27 cellular contexts compared by ENCODE assay signal in the genomic region with DNA sequence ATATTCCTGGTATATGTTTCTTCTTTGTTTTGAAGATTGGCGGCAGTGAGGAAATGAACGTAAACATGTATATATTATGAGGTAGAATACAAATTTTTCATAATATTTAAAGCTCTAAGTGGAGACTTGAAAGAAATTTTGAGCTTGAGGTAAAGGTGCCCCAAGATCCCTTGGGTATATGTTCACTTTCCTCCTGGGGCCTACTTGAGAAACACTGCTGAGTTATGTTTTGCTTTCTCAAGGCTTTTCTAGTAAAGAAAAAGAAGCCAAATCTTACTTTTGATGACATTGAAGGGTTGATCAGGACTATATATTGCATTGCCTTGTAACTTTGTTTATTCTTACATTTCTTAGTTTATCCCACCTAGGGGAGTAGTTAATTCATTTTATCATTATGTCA. TPM values are rescaled to one million over a fixed set of nuclear protein-coding genes. Genes with fewer than 3 reads are reported as not detected.
DNase-seq lines count a peak whose midpoint lies in the region; ATAC-seq, FAIRE-seq and TF ChIP-seq lines count a peak whose summit lies in the region.
"Had no signal": no experiment of that assay in that cellular context is flagged by ENCODE, and none has a peak within 500 bp of the region (broad histone marks: within the 10 kb centered on the region; RNA-seq: fewer than 3 reads in every experiment).

No MANE protein-coding gene starts in this region.

- H3K27me3 ChIP-seq in GM12878 (replicated peaks in 1 of 2; ENCODE audit: control insufficient read depth in 2 of 2, insufficient read depth in 2 of 2, low read length in 1 of 2) (no peaks in the 10 kb centered on the region), neutrophil (no peaks in the 10 kb centered on the region)
- H3K27me3 ChIP-seq: BE2C, BLaER1 had no signal

- BruUV-seq in Calu3 (replicated peaks; lab: Mats Ljungman, UMichigan) (TSS peak; percentile 3), GM12878 (replicated peaks; lab: Mats Ljungman, UMichigan) (no TSS peak)

- H3K4me2 ChIP-seq in GM12878 (ENCODE audit: control insufficient read depth, insufficient read depth): no peak overlapping the region
- H3K4me2 ChIP-seq: BLaER1 had no signal

- H3K27ac ChIP-seq in GM12878 (ENCODE audit: control insufficient read depth, insufficient read depth) (no peak overlapping the region), neutrophil (peak overlapping the region; percentile 74)
- H3K27ac ChIP-seq: BLaER1 had no signal

- H3K9me3 Mint-ChIP-seq in Calu3 (ENCODE audit: low read depth, unreplicated experiment): no peaks in the 10 kb centered on the region
- H3K9me3 Mint-ChIP-seq in stimulated activated effector memory CD8-positive, alpha-beta T cell treated with anti-CD3 and anti-CD28 coated beads, Interleukin-12 subunit alpha, Interleukin-12 subunit beta, amount 100 ng/mL, for 72 hours: no peaks in the 10 kb centered on the region
- H3K9me3 Mint-ChIP-seq: CD8-positive, alpha-beta T cell had no signal

- no peak for TF ChIP-seq RAD21 in GM12878 (IDR thresholded peaks at IDR 0.05; ENCODE audit: insufficient read depth, low read depth, low read length)

- H3K4me1 ChIP-seq in GM12878 (ENCODE audit: control insufficient read depth, insufficient read depth, low read length): no peaks in the 10 kb centered on the region
- peaks cover 22 to 26% of the 10 kb centered on the region in 2 experiments for H3K4me1 ChIP-seq in neutrophil (ENCODE audit: control insufficient read depth in 1 of 2, insufficient read depth in 1 of 2, low read depth in 1 of 2, low read length in 1 of 2)
- H3K4me1 ChIP-seq: BE2C, BLaER1 had no signal

- H4K20me1 ChIP-seq in GM12878 (ENCODE audit: control insufficient read depth, insufficient read depth): no peaks in the 10 kb centered on the region
- H4K20me1 ChIP-seq: BLaER1 had no signal

- peaks cover 0 to 21% of the 10 kb centered on the region in 2 experiments; a peak in 1 of 4 replicates for H3K36me3 ChIP-seq in GM12878 (ENCODE audit: control insufficient read depth in 2 of 2, insufficient read depth in 2 of 2, low read length in 1 of 2)
- H3K36me3 ChIP-seq in neutrophil: peaks cover 29% of the 10 kb centered on the region
- H3K36me3 ChIP-seq: BE2C had no signal

- TF ChIP-seq POLR2A in GM12878 (IDR thresholded peaks at IDR 0.05; ENCODE audit: low read depth, low read length): no peak

- ATAC-seq in GM12878: no peak
- ATAC-seq in GM19035 (IDR thresholded peaks at IDR 0.05; ENCODE audit: unreplicated experiment): no peak
- no peak for ATAC-seq in stimulated activated effector memory CD8-positive, alpha-beta T cell treated with anti-CD3 and anti-CD28 coated beads, Interleukin-12 subunit alpha, Interleukin-12 subunit beta, amount 100 ng/mL, for 72 hours
- ATAC-seq: CD8-positive, alpha-beta T cell had no signal

- H3K79me2 ChIP-seq in GM12878 (ENCODE audit: control insufficient read depth, insufficient read depth, low read length): peaks cover 4% of the 10 kb centered on the region

- H3K4me3 ChIP-seq in GM12878 (no peak overlapping the region), neutrophil (ENCODE audit: low read depth in 1 of 2, low read length in 1 of 2) (no peak overlapping the region)
- H3K4me3 ChIP-seq: BLaER1 had no signal

- intact Hi-C loops in Calu3 (cut with micrococcal nuclease; ENCODE audit: unreplicated experiment): loop anchor here (2.0 kb wide), 1 partner anchor 16 kb away; no protein-coding TSS in a partner anchor
- intact Hi-C loops in GM12878 (cut with micrococcal nuclease; ENCODE audit: unreplicated experiment): no loop called here

- FAIRE-seq in GM19239 (lab: Jason Lieb, UNC) (peak; percentile 47), GM12878 (lab: Jason Lieb, UNC) (no peak)
- FAIRE-seq: A204.1, GM12891 had no signal

- TF ChIP-seq EP300 in GM12878 (IDR thresholded peaks at IDR 0.05; ENCODE audit: borderline replicate concordance in 1 of 2, control insufficient read depth in 1 of 2, low read depth in 2 of 2, low read length in 2 of 2): no peak

- no peak overlapping the region for H3K4me3 Mint-ChIP-seq in Calu3 (ENCODE audit: low read depth, unreplicated experiment)
- no peak overlapping the region for H3K4me3 Mint-ChIP-seq in stimulated activated effector memory CD8-positive, alpha-beta T cell treated with anti-CD3 and anti-CD28 coated beads, Interleukin-12 subunit alpha, Interleukin-12 subunit beta, amount 100 ng/mL, for 72 hours
- H3K4me3 Mint-ChIP-seq: CD14-positive monocyte; CD4-positive, CD25-positive, alpha-beta regulatory T cell; CD8-positive, alpha-beta T cell had no signal

- H3K27ac Mint-ChIP-seq in Calu3 (ENCODE audit: unreplicated experiment): no peak overlapping the region
- no peak overlapping the region for H3K27ac Mint-ChIP-seq in stimulated activated effector memory CD8-positive, alpha-beta T cell treated with anti-CD3 and anti-CD28 coated beads, Interleukin-12 subunit alpha, Interleukin-12 subunit beta, amount 100 ng/mL, for 72 hours
- H3K27ac Mint-ChIP-seq: CD14-positive monocyte; CD4-positive, CD25-positive, alpha-beta regulatory T cell; CD8-positive, alpha-beta T cell had no signal

- DNase-seq in Calu3 (no peak), GM19239 (ENCODE audit: insufficient read length, low spot score) (no peak), GM12878 (ENCODE audit: low read depth, low spot score) (no peak), anterior cingulate cortex (lab: John Stamatoyannopoulos, UW) (no peak), SHP77 treated with DMSO at 0.1 percent for 48 hours (lab: John Stamatoyannopoulos, UW) (no peak)
- DNase-seq in stimulated activated effector memory CD8-positive, alpha-beta T cell treated with anti-CD3 and anti-CD28 coated beads, Interleukin-12 subunit alpha, Interleukin-12 subunit beta, amount 100 ng/mL, for 72 hours (ENCODE audit: low spot score in 2 of 2): no peak
- DNase-seq: 8988T; ACHN; BE2C; C1 segment of cervical spinal cord; Caco-2; CD4-positive, CD25-positive, alpha-beta regulatory T cell; CD8-positive, alpha-beta T cell; DMS 273 treated with DMSO at 0.1 percent for 48 hours; DMS153; DMS53; DMS79; DND-41; EL; GDM1 had no signal

- peaks cover 5% of the 10 kb centered on the region for H3K36me3 Mint-ChIP-seq in Calu3 (ENCODE audit: insufficient read depth, unreplicated experiment)
- peaks cover 44% of the 10 kb centered on the region for H3K36me3 Mint-ChIP-seq in stimulated activated effector memory CD8-positive, alpha-beta T cell treated with anti-CD3 and anti-CD28 coated beads, Interleukin-12 subunit alpha, Interleukin-12 subunit beta, amount 100 ng/mL, for 72 hours

- RAD21 ChIA-PET in GM12878 (lab: Charles Lee; ENCODE audit: unreplicated experiment): no interaction called here

- CTCF ChIA-PET in Calu3 (lab: Charles Lee): no interaction called here
- CTCF ChIA-PET in GM12878 (lab: Yijun Ruan, JAX): no interaction called here

- SMC1A ChIA-PET in GM12878 (lab: Charles Lee; ENCODE audit: uncharacterized antibody, unreplicated experiment): interaction anchor here (0.9 to 2.5 kb wide), 3 partner anchors 12 to 27 kb away, joined by 3 to 8 read pairs (median 5); no protein-coding TSS in a partner anchor

- H2AFZ ChIP-seq in GM12878 (ENCODE audit: control insufficient read depth, low read depth, low read length): no peak overlapping the region

- H3K27me3 Mint-ChIP-seq in Calu3 (ENCODE audit: unreplicated experiment): no peaks in the 10 kb centered on the region
- H3K27me3 Mint-ChIP-seq: CD4-positive, CD25-positive, alpha-beta regulatory T cell had no signal

- POLR2A ChIA-PET in GM12878 (lab: Charles Lee): no interaction called here

- no peak overlapping the region for H3K9ac ChIP-seq in GM12878 (ENCODE audit: control insufficient read depth, insufficient read depth, low read length)
- H3K9ac ChIP-seq: BLaER1 had no signal

- WGBS in GM12878 (ENCODE audit: insufficient coverage, insufficient replicate concordance, low lambda C conversion rate, missing lambda C conversion rate): 95% methylated on average over 2 of the region's 2 CpGs

- TF ChIP-seq CTCF in Calu3 (IDR thresholded peaks at IDR 0.05; ENCODE audit: unreplicated experiment): no peak
- TF ChIP-seq CTCF in GM12878 (IDR thresholded peaks at IDR 0.05 in 2 of 3, conservative IDR thresholded peaks at IDR 0.05 in 1 of 3; ENCODE audit: control insufficient read depth in 2 of 3, extremely low read depth in 1 of 3, insufficient read depth in 1 of 3, low read depth in 3 of 3, low read length in 3 of 3): no peak
- no peak for TF ChIP-seq CTCF in neutrophil (IDR thresholded peaks at IDR 0.05)

- peaks cover 19% of the 10 kb centered on the region for H3K4me1 Mint-ChIP-seq in Calu3 (ENCODE audit: low read depth, unreplicated experiment)
- H3K4me1 Mint-ChIP-seq in stimulated activated effector memory CD8-positive, alpha-beta T cell treated with anti-CD3 and anti-CD28 coated beads, Interleukin-12 subunit alpha, Interleukin-12 subunit beta, amount 100 ng/mL, for 72 hours: peaks cover 9% of the 10 kb centered on the region
- H3K4me1 Mint-ChIP-seq: CD14-positive monocyte had no signal

- H3K9me3 ChIP-seq in GM12878 (replicated peaks; ENCODE audit: control insufficient read depth, insufficient read depth, low read length): no peaks in the 10 kb centered on the region; the same call in 2 of the 3 replicates
- H3K9me3 ChIP-seq in neutrophil: no peaks in the 10 kb centered on the region
- H3K9me3 ChIP-seq: BE2C, Caco-2 had no signal

- in situ Hi-C loops in GM12878 (cut with MboI): no loop called here

RNA-seq across cellular contexts. Expression of a gene that starts 30.7 kb away (rescaled TPM):
- 87.4 and 101 TPM in 2 replicates for total RNA-seq in Calu3 (2022)
- 61.1 and 67.3 TPM in 2 replicates for total RNA-seq in GM12878 (2013; cell fraction: nucleolus; rRNA removed)
- 37.1 and 53.6 TPM in 2 replicates for total RNA-seq in GM12878 (2014; rRNA removed)
- 62.5 and 73.3 TPM in 2 replicates for total RNA-seq in GM12878 (2014; rRNA removed; fragmentation: Illumina TruSeq; extraction: Trizol)
- total RNA-seq in GM12878 (2021): 45.6 and 57.4 TPM in 2 replicates
- 148 TPM for polyA plus RNA-seq in GM12878 (2011; ENCODE audit: low read depth)
- 137 and 319 TPM in 2 replicates for polyA plus RNA-seq in GM12878 (2011; rRNA removed)
- polyA plus RNA-seq in GM12878 (2011; cell fraction: cytosol; rRNA removed): 23.7 and 33.5 TPM in 2 replicates
- 24.0 and 25.8 TPM in 2 replicates for polyA plus RNA-seq in GM12878 (2011; cell fraction: nucleus; rRNA removed)
- 216 and 265 TPM in 2 replicates for polyA plus RNA-seq in GM12878 (2012)
- 78.4 and 128 TPM in 2 replicates for polyA plus RNA-seq in GM12878 (2014; fragmentation: Illumina TruSeq; extraction: Trizol)
- polyA plus RNA-seq in GM12878 (2014; fragmentation: Nextera tagmentation; extraction: Ambion mirVana): 10 to 100 TPM; 36.4 to 48.5 TPM
- 48.6 and 61.7 TPM in 2 replicates for polyA plus RNA-seq in GM12878 (2014; rRNA removed)
- polyA plus RNA-seq in GM12878 (2016; fragmentation: Nextera tagmentation; extraction: Ambion mirVana): 100 to 1,000 TPM; 103 to 104 TPM
- 33.3 and 33.7 TPM in 2 replicates for polyA minus RNA-seq in GM12878 (2011; rRNA and poly(A)+ RNA removed)
- 19.3 and 19.4 TPM in 2 replicates for polyA minus RNA-seq in GM12878 (2011; cell fraction: cytosol; rRNA and poly(A)+ RNA removed)
- polyA minus RNA-seq in GM12878 (2011; cell fraction: nucleus; rRNA and poly(A)+ RNA removed): 19.9 and 23.6 TPM in 2 replicates

RNA-seq across cellular contexts. Expression of a gene that starts 31.1 kb away (rescaled TPM):
- total RNA-seq in Calu3 (2022) (60.5 and 62.7 TPM in 2 replicates), GM12878 (2014; rRNA removed) (23.2 and 32.5 TPM in 2 replicates), GM12878 (2014; rRNA removed; fragmentation: Illumina TruSeq; extraction: Trizol) (39.7 and 41.0 TPM in 2 replicates), GM12878 (2021) (26.9 and 28.9 TPM in 2 replicates)
- total RNA-seq in GM12878 (2013; cell fraction: nucleolus; rRNA removed): 114 and 119 TPM in 2 replicates
- 45.0 TPM for polyA plus RNA-seq in GM12878 (2011; ENCODE audit: low read depth)
- polyA plus RNA-seq in GM12878 (2011; rRNA removed) (89.4 and 153 TPM in 2 replicates), GM12878 (2014; fragmentation: Illumina TruSeq; extraction: Trizol) (50.7 and 57.0 TPM in 2 replicates), GM12878 (2014; fragmentation: Nextera tagmentation; extraction: Ambion mirVana) (10 to 100 TPM; 67.4 to 92.0 TPM), GM12878 (2014; rRNA removed) (24.3 and 32.9 TPM in 2 replicates), GM12878 (2016; fragmentation: Nextera tagmentation; extraction: Ambion mirVana) (10 to 100 TPM; 66.6 to 72.1 TPM)
- 24.3 and 32.8 TPM in 2 replicates for polyA plus RNA-seq in GM12878 (2011; cell fraction: cytosol; rRNA removed)
- polyA plus RNA-seq in GM12878 (2011; cell fraction: nucleus; rRNA removed): 55.0 and 62.4 TPM in 2 replicates
- polyA plus RNA-seq in GM12878 (2012): 49.8 and 66.4 TPM in 2 replicates
- 42.0 and 52.8 TPM in 2 replicates for polyA minus RNA-seq in GM12878 (2011; rRNA and poly(A)+ RNA removed)
- 12.5 and 13.5 TPM in 2 replicates for polyA minus RNA-seq in GM12878 (2011; cell fraction: cytosol; rRNA and poly(A)+ RNA removed)
- 68.3 and 90.7 TPM in 2 replicates for polyA minus RNA-seq in GM12878 (2011; cell fraction: nucleus; rRNA and poly(A)+ RNA removed)

RNA-seq across cellular contexts. Expression of a gene that starts 56.0 kb away (rescaled TPM):
- total RNA-seq in Calu3 (2022): not detected in 2 replicates
- total RNA-seq in GM12878 (2013; cell fraction: nucleolus; rRNA removed): not detected in 2 replicates
- total RNA-seq in GM12878 (2014; rRNA removed): not detected in 2 replicates
- not detected in 2 replicates for total RNA-seq in GM12878 (2014; rRNA removed; fragmentation: Illumina TruSeq; extraction: Trizol)
- total RNA-seq in GM12878 (2021): not detected in 2 replicates
- not detected for polyA plus RNA-seq in GM12878 (2011; ENCODE audit: low read depth)
- not detected in 2 replicates for polyA plus RNA-seq in GM12878 (2011; rRNA removed)
- not detected in 2 replicates for polyA plus RNA-seq in GM12878 (2011; cell fraction: cytosol; rRNA removed)
- polyA plus RNA-seq in GM12878 (2011; cell fraction: nucleus; rRNA removed): 0.18 TPM in 1 of 2 replicates, not detected in the other
- polyA plus RNA-seq in GM12878 (2012): not detected in 2 replicates
- not detected in 2 replicates for polyA plus RNA-seq in GM12878 (2014; fragmentation: Illumina TruSeq; extraction: Trizol)
- polyA plus RNA-seq in GM12878 (2014; fragmentation: Nextera tagmentation; extraction: Ambion mirVana): under 1 TPM in 1 of 2 experiments, not detected in 1; 0.05 TPM
- polyA plus RNA-seq in GM12878 (2014; rRNA removed): not detected in 2 replicates
- not detected for polyA plus RNA-seq in GM12878 (2016; fragmentation: Nextera tagmentation; extraction: Ambion mirVana)
- not detected in 2 replicates for polyA minus RNA-seq in GM12878 (2011; rRNA and poly(A)+ RNA removed)
- polyA minus RNA-seq in GM12878 (2011; cell fraction: cytosol; rRNA and poly(A)+ RNA removed): not detected in 2 replicates
- polyA minus RNA-seq in GM12878 (2011; cell fraction: nucleus; rRNA and poly(A)+ RNA removed): not detected in 2 replicates
- total RNA-seq: Caco-2; CD8-positive, alpha-beta T cell; G401 had no signal
- polyA plus RNA-seq: CD14-positive monocyte had no signal
